ENCODE assay signal across 22 cellular contexts in genomic region chr2:127193948-127194267, GRCh38. TPM values are rescaled to one million over a fixed set of nuclear protein-coding genes. Genes with fewer than 3 reads are reported as not detected.
DNase-seq lines count a peak whose midpoint lies in the region; ATAC-seq and TF ChIP-seq lines count a peak whose summit lies in the region.
"Had no signal": no experiment of that assay in that cellular context is flagged by ENCODE, and none has a peak within 500 bp of the region (broad histone marks: within the 10 kb centered on the region; RNA-seq: fewer than 3 reads in every experiment).

No MANE protein-coding gene starts in this region.

- no peaks in the 10 kb centered on the region for H3K4me1 Mint-ChIP-seq in CD4-positive, alpha-beta T cell (ENCODE audit: low read depth)

- TF ChIP-seq CTCF in vagina (IDR thresholded peaks at IDR 0.05): no peak
- TF ChIP-seq CTCF in CD4-positive, alpha-beta T cell (IDR thresholded peaks at IDR 0.05): no peak

- no peaks in the 10 kb centered on the region for H3K27me3 ChIP-seq in vagina
- H3K27me3 ChIP-seq in CD4-positive, alpha-beta T cell (ENCODE audit: control insufficient read depth, insufficient read depth, low read length): no peaks in the 10 kb centered on the region
- H3K27me3 ChIP-seq: gastrocnemius medialis had no signal

- CTCF ChIA-PET in CD4-positive, alpha-beta T cell (lab: Charles Lee): no interaction called here

- no peaks in the 10 kb centered on the region for H3K9me3 ChIP-seq in vagina
- H3K9me3 ChIP-seq in CD4-positive, alpha-beta T cell (ENCODE audit: control insufficient read depth, low read length): no peaks in the 10 kb centered on the region
- H3K9me3 ChIP-seq: Caco-2, gastrocnemius medialis had no signal

- H3K27ac ChIP-seq in vagina: peak overlapping the region; percentile 73
- H3K27ac ChIP-seq in CD4-positive, alpha-beta T cell (ENCODE audit: low read depth, low read length): no peak overlapping the region
- H3K27ac ChIP-seq: 22Rv1, gastrocnemius medialis, HL-60 had no signal

- no peaks in the 10 kb centered on the region for H3K36me3 Mint-ChIP-seq in CD4-positive, alpha-beta T cell (ENCODE audit: low read depth)
- H3K36me3 Mint-ChIP-seq: activated naive CD8-positive, alpha-beta T cell; stimulated activated memory B cell treated with anti-CD40 and anti-IgM and Interleukin-4, amounts not matched to agents 10 μg/mL and 1 μg/mL and 100 μg/mL, for 72 hours had no signal

- ATAC-seq in Right ventricle myocardium inferior: peak; percentile 12
- no peak for ATAC-seq in GM21529 (IDR thresholded peaks at IDR 0.05; ENCODE audit: unreplicated experiment)
- no peak for ATAC-seq in HG03521 (IDR thresholded peaks at IDR 0.05; ENCODE audit: unreplicated experiment)
- no peak for ATAC-seq in CD4-positive, alpha-beta T cell (ENCODE audit: poor library complexity)
- ATAC-seq: gastrocnemius medialis; PC-3; stimulated activated memory B cell treated with anti-CD40 and anti-IgM and Interleukin-4, amounts not matched to agents 10 μg/mL and 1 μg/mL and 100 μg/mL, for 72 hours had no signal

- peaks cover 2% of the 10 kb centered on the region for H3K9me3 Mint-ChIP-seq in CD4-positive, alpha-beta T cell

- intact Hi-C loops in Right ventricle myocardium inferior (cut with DNase I): no loop called here
- intact Hi-C loops in cardiac septum (cut with DNase I): no loop called here
- intact Hi-C loops in vagina (cut with DNase I): no loop called here
- intact Hi-C loops in CD4-positive, alpha-beta T cell (cut with DNase I, micrococcal nuclease): no loop called here

- no peak overlapping the region for H3K27ac Mint-ChIP-seq in CD4-positive, alpha-beta T cell
- H3K27ac Mint-ChIP-seq: activated naive CD8-positive, alpha-beta T cell; stimulated activated memory B cell treated with anti-CD40 and anti-IgM and Interleukin-4, amounts not matched to agents 10 μg/mL and 1 μg/mL and 100 μg/mL, for 72 hours had no signal

- DNase-seq in Right ventricle myocardium inferior (ENCODE audit: missing footprints) (no peak), cardiac septum (ENCODE audit: low spot score) (no peak), dedifferentiated amniotic fluid mesenchymal stem cell (ENCODE audit: extremely low spot score) (peak; percentile 75), iris pigment epithelial cell (ENCODE audit: low read depth) (peak; percentile 43), vagina (ENCODE audit: extremely low spot score in 2 of 2) (no peak)
- DNase-seq in CD4-positive, alpha-beta T cell: no peak
- DNase-seq: activated CD4-positive, CD25-positive, alpha-beta regulatory T cell treated with anti-CD3 and anti-CD28 coated beads, Interleukin-2, amount 50 U/mL, for 72 hours; activated CD8-positive, alpha-beta memory T cell treated with anti-CD3 and anti-CD28 coated beads, Interleukin-2, amount 50 U/mL, for 48 hours; Caco-2; cortex of kidney; gastrocnemius medialis; HCEC 1CT; NCI-H1694 treated with DMSO at 0.1 percent for 48 hours; NCI-H510A treated with DMSO at 0.1 percent for 48 hours; PC-3; T-helper 1 cell had no signal

- H3K27me3 Mint-ChIP-seq in CD4-positive, alpha-beta T cell: peaks cover 6% of the 10 kb centered on the region

- POLR2A ChIA-PET in CD4-positive, alpha-beta T cell (lab: Charles Lee): no interaction called here

- H3K4me3 ChIP-seq in vagina: no peak overlapping the region
- H3K4me3 ChIP-seq: gastrocnemius medialis had no signal

- no peak overlapping the region for H3K4me3 Mint-ChIP-seq in CD4-positive, alpha-beta T cell
- H3K4me3 Mint-ChIP-seq: activated naive CD8-positive, alpha-beta T cell; stimulated activated memory B cell treated with anti-CD40 and anti-IgM and Interleukin-4, amounts not matched to agents 10 μg/mL and 1 μg/mL and 100 μg/mL, for 72 hours had no signal

- H3K4me1 ChIP-seq in vagina: peaks cover 8% of the 10 kb centered on the region
- H3K4me1 ChIP-seq: Caco-2 had no signal

- no peak for TF ChIP-seq POLR2A in vagina (IDR thresholded peaks at IDR 0.05)

- H3K36me3 ChIP-seq in vagina: no peaks in the 10 kb centered on the region
- H3K36me3 ChIP-seq: gastrocnemius medialis had no signal

RNA-seq across cellular contexts. Expression of gene CYP27C1, which starts 26.2 kb away (rescaled TPM):
- total RNA-seq in Right ventricle myocardium inferior: 0.05 TPM
- total RNA-seq in cardiac septum: not detected
- 3.2 TPM for total RNA-seq in vagina
- not detected for total RNA-seq in CD4-positive, alpha-beta T cell
- total RNA-seq: gastrocnemius medialis had no signal

Comparison
In these comparisons a context has a peak if more than half of its experiments do, and no peak if none do; other contexts are left out.
1. DNase-seq: peak in dedifferentiated amniotic fluid mesenchymal stem cell (single experiment) and iris pigment epithelial cell (single experiment); none in Right ventricle myocardium inferior (single experiment), cardiac septum (single experiment), vagina (0 of 2) and CD4-positive, alpha-beta T cell (0 of 10).